ENCODE assay signal across 20 cellular contexts in the genomic region with DNA sequence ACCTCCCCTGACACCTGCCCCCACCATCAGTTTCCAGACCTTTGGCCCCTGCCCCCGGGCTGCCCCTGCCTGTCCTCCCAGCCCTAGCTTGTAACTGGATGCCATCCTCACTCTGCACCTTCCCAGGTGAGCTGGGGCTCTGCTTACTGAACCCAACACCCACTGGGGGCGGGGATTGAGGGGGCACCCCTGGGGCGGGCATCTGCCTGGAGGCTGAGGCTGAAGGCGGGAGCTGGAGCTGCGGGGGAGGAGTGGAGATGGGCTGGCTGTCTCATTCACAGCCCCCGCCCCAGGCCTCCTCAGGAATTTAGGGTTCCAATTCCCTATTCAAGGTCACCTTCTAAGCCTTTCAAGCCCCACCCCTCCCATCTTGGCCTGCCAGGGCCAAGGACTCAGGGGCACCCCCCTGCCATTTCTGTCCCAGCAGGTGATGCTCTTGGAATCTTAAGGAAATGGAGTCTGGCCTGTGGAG. TPM values are rescaled to one million over a fixed set of nuclear protein-coding genes. Genes with fewer than 3 reads are reported as not detected.
A peak's percentile ranks its signal among the peaks of the same experiment; 100 is the strongest.
DNase-seq lines count a peak whose midpoint lies in the region; ATAC-seq and TF ChIP-seq lines count a peak whose summit lies in the region.
"Had no signal": no experiment of that assay in that cellular context is flagged by ENCODE, and none has a peak within 500 bp of the region (broad histone marks: within the 10 kb centered on the region; RNA-seq: fewer than 3 reads in every experiment).

No MANE protein-coding gene starts in this region.

- no peak for TF ChIP-seq CTCF in gastroesophageal sphincter (IDR thresholded peaks at IDR 0.05)
- TF ChIP-seq CTCF in transverse colon (IDR thresholded peaks at IDR 0.05), result no peak
- no peak for TF ChIP-seq CTCF in HFFc6 (IDR thresholded peaks at IDR 0.05)

- no peak overlapping the region for H2BK15ac ChIP-seq in mesendoderm (replicated peaks; ENCODE audit: low read depth)

- no peak overlapping the region for H2BK5ac ChIP-seq in mesendoderm (ENCODE audit: low read length)

- no peaks in the 10 kb centered on the region for H3K36me3 Mint-ChIP-seq in HFFc6 (ENCODE audit: low read depth)

- peak overlapping the region; percentile 82 for H3K18ac ChIP-seq in mesendoderm (ENCODE audit: low read length)

- DNase-seq in NT2/D1 (ENCODE audit: low read depth, low spot score), result peak; percentile 87
- peak; percentile 74 for DNase-seq in mesendoderm
- no peak for DNase-seq in transverse colon
- no peak for DNase-seq in stimulated activated CD4-positive, alpha-beta T cell treated with anti-CD3 and anti-CD28 coated beads, Interleukin-12 subunit alpha, Interleukin-12 subunit beta, amount 100 ng/mL, for 4 hours
- no peak for DNase-seq in HFFc6
- DNase-seq: activated B cell treated with CpG ODN at 0.5 μM for 24 hours; activated CD4-positive, alpha-beta T cell treated with anti-CD3 and anti-CD28 coated beads, Interleukin-2, amount 50 U/mL, for 48 hours; activated gamma-delta T cell treated with Interleukin-2 at 50 U/mL for 16 hours; activated T-cell treated with anti-CD3 and anti-CD28 coated beads for 4 hours; cortex of kidney; DMS79; hippocampal formation; NCI-H2081 treated with DMSO at 0.1 percent for 48 hours; NK-92 treated with Interleukin-12 subunit alpha and Interleukin-12 subunit beta, amount 100 ng/mL, for 24 hours had no signal

- H3K9me3 ChIP-seq in NT2/D1 (ENCODE audit: insufficient read depth, low read length), result no peaks in the 10 kb centered on the region
- H3K9me3 ChIP-seq in gastroesophageal sphincter, result no peaks in the 10 kb centered on the region
- H3K9me3 ChIP-seq in transverse colon, result no peaks in the 10 kb centered on the region
- H3K9me3 ChIP-seq: HAP-1, neutrophil had no signal

- H3K23ac ChIP-seq in mesendoderm (ENCODE audit: low read length), result no peak overlapping the region

- H3K27me3 ChIP-seq in NT2/D1 (ENCODE audit: insufficient read depth, insufficient read length), result no peaks in the 10 kb centered on the region
- H3K27me3 ChIP-seq in gastroesophageal sphincter, result no peaks in the 10 kb centered on the region
- H3K27me3 ChIP-seq in mesendoderm (ENCODE audit: insufficient read depth, low read length, poor library complexity), result no peaks in the 10 kb centered on the region
- H3K27me3 ChIP-seq in transverse colon, result no peaks in the 10 kb centered on the region

- H3K27ac ChIP-seq in gastroesophageal sphincter (peak overlapping the region; percentile 92 to 94 (median 93)), mesendoderm (ENCODE audit: low read depth, low read length) (peak overlapping the region; percentile 63), transverse colon (peak overlapping the region; percentile 68 to 90 (median 74))
- H3K27ac ChIP-seq: neutrophil had no signal

- no peaks in the 10 kb centered on the region for H3K79me1 ChIP-seq in mesendoderm (ENCODE audit: low read length)

- H4K5ac ChIP-seq in mesendoderm (ENCODE audit: low read length), result no peak overlapping the region

- peak overlapping the region; percentile 85 for H3K4ac ChIP-seq in mesendoderm (ENCODE audit: low read depth, low read length)

- no peak for TF ChIP-seq POLR2A in gastroesophageal sphincter (IDR thresholded peaks at IDR 0.05)
- TF ChIP-seq POLR2A in transverse colon (IDR thresholded peaks at IDR 0.05), result no peak

- H3K4me2 ChIP-seq in mesendoderm (ENCODE audit: low read length), result no peak overlapping the region

- H2AK5ac ChIP-seq in mesendoderm (ENCODE audit: low read length), result no peak overlapping the region

- in situ Hi-C loops in transverse colon (cut with MboI; ENCODE audit: low pct_ligation_motif_present in 1 of 4, low pct_unique_long_range_greater_than_20kb in 1 of 4, low sequenced_read_pairs in 3 of 4), result loop anchor here in 3 of 4 donors (10.0 kb wide), 2 partner anchors 63 to 73 kb away; no protein-coding TSS in a partner anchor

- H3K27me3 Mint-ChIP-seq in HFFc6 (ENCODE audit: insufficient read depth), result peaks cover 13% of the 10 kb centered on the region
- H3K27me3 Mint-ChIP-seq: activated B cell treated with CpG ODN at 0.5 μM for 24 hours had no signal

- intact Hi-C loops in transverse colon (cut with DNase I; ENCODE audit: low total_unique reads), result loop anchor here (2.0 kb wide), 1 partner anchor 67 kb away; no protein-coding TSS in a partner anchor

- no peak overlapping the region for H3K27ac Mint-ChIP-seq in HFFc6
- H3K27ac Mint-ChIP-seq: activated B cell treated with CpG ODN at 0.5 μM for 24 hours; T-helper 2 cell treated with Interferon-gamma antibody and Interleukin-4, amounts not matched to agents 5 μg/mL and 100 μg/mL, for 36 hours had no signal

- TF ChIP-seq EP300 in gastroesophageal sphincter (IDR thresholded peaks at IDR 0.05), result no peak
- no peak for TF ChIP-seq EP300 in transverse colon (IDR thresholded peaks at IDR 0.05; ENCODE audit: low read depth)

- ATAC-seq in gastroesophageal sphincter (peak; percentile 20), HG02938 (IDR thresholded peaks at IDR 0.05; ENCODE audit: unreplicated experiment) (no peak)

- H3K36me3 ChIP-seq in NT2/D1 (ENCODE audit: insufficient read depth, insufficient read length, low read length) (no peaks in the 10 kb centered on the region), gastroesophageal sphincter (no peaks in the 10 kb centered on the region), mesendoderm (ENCODE audit: control insufficient read depth, insufficient read depth, low read length) (no peaks in the 10 kb centered on the region), transverse colon (no peaks in the 10 kb centered on the region)
- H3K36me3 ChIP-seq: HAP-1, neutrophil had no signal

- no peak overlapping the region for H4K8ac ChIP-seq in mesendoderm (ENCODE audit: low read depth, low read length)

- H3K4me3 ChIP-seq in NT2/D1 (ENCODE audit: insufficient read length, low read depth) (peak overlapping the region; percentile 10), gastroesophageal sphincter (peak overlapping the region in 1 of 2 donors; percentile 38), mesendoderm (ENCODE audit: low read length) (no peak overlapping the region), transverse colon (no peak overlapping the region)
- H3K4me3 ChIP-seq: HAP-1 had no signal

- H3K56ac ChIP-seq in mesendoderm (ENCODE audit: low read length), result peak overlapping the region; percentile 69

- peaks cover 9% of the 10 kb centered on the region for H3K4me1 Mint-ChIP-seq in HFFc6 (ENCODE audit: low read depth)

- H2BK120ac ChIP-seq in mesendoderm (ENCODE audit: low read depth, low read length), result peak overlapping the region; percentile 62

- WGBS in gastroesophageal sphincter (ENCODE audit: low coverage in 1 of 2), 2 donors, result no CpG with 5 or more reads among the region's 6 CpGs
- no CpG with 5 or more reads among the region's 6 CpGs for WGBS in mesendoderm (ENCODE audit: extremely low coverage, insufficient coverage, low lambda C conversion rate)
- 72% methylated on average over 6 of the region's 6 CpGs; no CpG with 5 or more reads in 1 of the 2 donors for WGBS in transverse colon (ENCODE audit: low coverage in 1 of 2), 2 donors

- H3K9ac ChIP-seq in NT2/D1 (ENCODE audit: insufficient read length, low read depth), result peak overlapping the region; percentile 71
- H3K9ac ChIP-seq in mesendoderm (ENCODE audit: low read length), result peak overlapping the region; percentile 40

- no peaks in the 10 kb centered on the region for H3K9me3 Mint-ChIP-seq in HFFc6
- H3K9me3 Mint-ChIP-seq: activated B cell treated with CpG ODN at 0.5 μM for 24 hours; T-helper 2 cell treated with Interferon-gamma antibody and Interleukin-4, amounts not matched to agents 5 μg/mL and 100 μg/mL, for 36 hours had no signal

- H3K4me3 Mint-ChIP-seq in HFFc6, result no peak overlapping the region
- H3K4me3 Mint-ChIP-seq: activated B cell treated with CpG ODN at 0.5 μM for 24 hours; T-helper 2 cell treated with Interferon-gamma antibody and Interleukin-4, amounts not matched to agents 5 μg/mL and 100 μg/mL, for 36 hours had no signal

- H3K4me1 ChIP-seq in NT2/D1 (ENCODE audit: insufficient read depth, insufficient read length), result peaks cover 27% of the 10 kb centered on the region
- peaks cover 0 to 60% (median 5%) of the 10 kb centered on the region in 3 donors for H3K4me1 ChIP-seq in gastroesophageal sphincter
- H3K4me1 ChIP-seq in mesendoderm (ENCODE audit: control insufficient read depth, low read depth, low read length), result peaks cover 20% of the 10 kb centered on the region
- H3K4me1 ChIP-seq in transverse colon, result peaks cover 0 to 12% (median 6%) of the 10 kb centered on the region in 4 donors
- H3K4me1 ChIP-seq: HAP-1 had no signal

- no peaks in the 10 kb centered on the region for H3K79me2 ChIP-seq in mesendoderm (ENCODE audit: control insufficient read depth, insufficient read depth, low read length)

RNA-seq across cellular contexts. Expression of a gene that starts 17.7 kb away (rescaled TPM):
- total RNA-seq in gastroesophageal sphincter (1 to 10 TPM; 1.6 to 3.4 (median 2.3) TPM), transverse colon (10 to 100 TPM in 1 of 4 donors, 1 to 10 TPM in 3; 1.1 to 49.8 (median 2.3) TPM)
- polyA plus RNA-seq in mesendoderm (2013, experiment 1 of 2), result 35.6 TPM
- polyA plus RNA-seq in mesendoderm (2013, experiment 2 of 2), result 34.6 TPM
- total RNA-seq in HFFc6 (2021; fragmentation: NEBNext Ultra II Directional; extraction: Animal tissue kit (Norgen Biotek cat#: 25700)), result 10 to 100 TPM in 1 of 6 experiments, 1 to 10 TPM in 5; 4.0 to 10.7 (median 8.4) TPM

RNA-seq across cellular contexts. Expression of a gene that starts 32.4 kb away (rescaled TPM):
- total RNA-seq in gastroesophageal sphincter, result 10 to 100 TPM; 14.6 to 47.8 (median 33.9) TPM
- 252 TPM for polyA plus RNA-seq in mesendoderm (2013, experiment 1 of 2)
- polyA plus RNA-seq in mesendoderm (2013, experiment 2 of 2), result 256 TPM
- 10 to 100 TPM in 2 of 4 donors, 1 to 10 TPM in 2; 4.4 to 27.7 (median 11.5) TPM for total RNA-seq in transverse colon
- total RNA-seq in HFFc6 (2021; fragmentation: NEBNext Ultra II Directional; extraction: Animal tissue kit (Norgen Biotek cat#: 25700)), result under 1 TPM in 1 of 6 experiments, not detected in 5; 0.14 TPM
- total RNA-seq: fibroblast of villous mesenchyme had no signal

RNA-seq across cellular contexts. Expression of a gene that starts 33.9 kb away (rescaled TPM):
- total RNA-seq in gastroesophageal sphincter (10 to 100 TPM; 27.1 to 47.9 (median 43.1) TPM), transverse colon (10 to 100 TPM in 2 of 4 donors, 1 to 10 TPM in 2; 4.6 to 12.3 (median 9.8) TPM)
- 10.9 TPM for polyA plus RNA-seq in mesendoderm (2013, experiment 1 of 2)
- polyA plus RNA-seq in mesendoderm (2013, experiment 2 of 2), result 11.2 TPM
- 10 to 100 TPM; 23.0 to 28.3 (median 25.4) TPM for total RNA-seq in HFFc6 (2021; fragmentation: NEBNext Ultra II Directional; extraction: Animal tissue kit (Norgen Biotek cat#: 25700))

Comparison
In these comparisons a context has a peak if more than half of its experiments do, and no peak if none do; other contexts are left out.
1. DNase-seq: peak in NT2/D1 (single experiment) and mesendoderm (single experiment); none in transverse colon (single experiment), stimulated activated CD4-positive, alpha-beta T cell treated with anti-CD3 and anti-CD28 coated beads, Interleukin-12 subunit alpha, Interleukin-12 subunit beta, amount 100 ng/mL, for 4 hours (single experiment) and HFFc6 (single experiment).
2. RNA of a gene that starts 32.4 kb away (total RNA-seq): 14.6 to 47.8 TPM in gastroesophageal sphincter and 4.4 to 27.7 TPM in transverse colon; 0.14 TPM in HFFc6; every median in the first group is over 4 times any median in the second.
3. Peak in every context shown above with its lines, with median percentiles within 50 percentile points of each other: H3K27ac ChIP-seq.